Comparison of ENCODE assay signal across 21 cellular contexts in genomic region chr2:241014224-241014623, GRCh38.
"Had no signal": no experiment of that assay in that cellular context is flagged by ENCODE, and none has a peak within 500 bp of the region (broad histone marks: within the 10 kb centered on the region; RNA-seq: fewer than 3 reads in every experiment).

No MANE protein-coding gene starts in this region.

- H3K9me3 Mint-ChIP-seq: activated naive CD4-positive, alpha-beta T cell treated with anti-CD3 and anti-CD28 coated beads, Interleukin-2, amount 50 U/mL, for 72 hours; central memory CD8-positive, alpha-beta T cell; immature natural killer cell; stimulated activated naive CD8-positive, alpha-beta T cell treated with anti-CD3 and anti-CD28 coated beads, Interleukin-15, Interleukin-2, amounts not matched to agents 100 ng/mL and 50 ng/mL, for 24 hours; T-helper 2 cell treated with Interferon-gamma antibody and Interleukin-4, amounts not matched to agents 5 μg/mL and 100 μg/mL, for 36 hours had no signal

- H3K4me3 Mint-ChIP-seq: activated CD8-positive, alpha-beta T cell treated with anti-CD3 and anti-CD28 coated beads, Interleukin-2, amount 10 ng/mL, durations not matched to agents 7 days and 5 days; central memory CD8-positive, alpha-beta T cell; immature natural killer cell; memory B cell; stimulated activated naive CD8-positive, alpha-beta T cell treated with anti-CD3 and anti-CD28 coated beads, Interleukin-15, Interleukin-2, amounts not matched to agents 100 ng/mL and 50 ng/mL, for 24 hours; T-helper 2 cell treated with Interferon-gamma antibody and Interleukin-4, amounts not matched to agents 5 μg/mL and 100 μg/mL, for 36 hours had no signal

- ATAC-seq: activated CD4-positive, CD25-positive, alpha-beta regulatory T cell treated with anti-CD3 and anti-CD28 coated beads, Interleukin-2, amount 50 U/mL, for 24 hours; activated CD8-positive, alpha-beta T cell treated with anti-CD3 and anti-CD28 coated beads, Interleukin-2, amount 10 ng/mL, durations not matched to agents 7 days and 5 days; activated naive CD4-positive, alpha-beta T cell treated with anti-CD3 and anti-CD28 coated beads, Interleukin-2, amount 50 U/mL, for 72 hours had no signal

- H3K27ac Mint-ChIP-seq: activated CD8-positive, alpha-beta T cell treated with anti-CD3 and anti-CD28 coated beads, Interleukin-2, amount 10 ng/mL, durations not matched to agents 7 days and 5 days; activated naive CD4-positive, alpha-beta T cell treated with anti-CD3 and anti-CD28 coated beads, Interleukin-2, amount 50 U/mL, for 72 hours; immature natural killer cell; memory B cell; stimulated activated naive CD8-positive, alpha-beta T cell treated with anti-CD3 and anti-CD28 coated beads, Interleukin-15, Interleukin-2, amounts not matched to agents 100 ng/mL and 50 ng/mL, for 24 hours; T-helper 2 cell treated with Interferon-gamma antibody and Interleukin-4, amounts not matched to agents 5 μg/mL and 100 μg/mL, for 36 hours had no signal

- H3K9me3 ChIP-seq: SK-N-SH, spleen, tibial nerve, vagina had no signal

- H3K36me3 ChIP-seq: spleen, vagina had no signal

- H3K4me3 ChIP-seq: hepatocyte, spleen, tibial nerve, vagina had no signal

- H3K4me2 ChIP-seq: hepatocyte, SK-N-SH had no signal

- DNase-seq: activated CD4-positive, alpha-beta T cell treated with anti-CD3 and anti-CD28 coated beads, Interleukin-2, amount 50 U/mL, for 1 hour; activated CD8-positive, alpha-beta T cell treated with anti-CD3 and anti-CD28 coated beads, Interleukin-2, amount 10 ng/mL, durations not matched to agents 7 days and 5 days; activated gamma-delta T cell; effector memory CD4-positive, alpha-beta T cell; foreskin melanocyte; immature natural killer cell; kidney glomerular epithelial cell; occipital lobe; SK-N-SH; stimulated activated CD4-positive, alpha-beta T cell treated with anti-CD3 and anti-CD28 coated beads, Interleukin-4, amount 100 ng/mL, for 24 hours had no signal

- H3K36me3 Mint-ChIP-seq: activated naive CD4-positive, alpha-beta T cell treated with anti-CD3 and anti-CD28 coated beads, Interleukin-2, amount 50 U/mL, for 72 hours; immature natural killer cell; memory B cell had no signal

- H3K27me3 Mint-ChIP-seq: stimulated activated naive CD8-positive, alpha-beta T cell treated with anti-CD3 and anti-CD28 coated beads, Interleukin-15, Interleukin-2, amounts not matched to agents 100 ng/mL and 50 ng/mL, for 24 hours had no signal

- H3K27me3 ChIP-seq: hepatocyte, tibial nerve, vagina had no signal

- H2AFZ ChIP-seq: hepatocyte had no signal

- H3K27ac ChIP-seq: hepatocyte, spleen, tibial nerve, vagina, VCaP had no signal

- H3K9ac ChIP-seq: SK-N-SH had no signal
